In the genomic region with DNA sequence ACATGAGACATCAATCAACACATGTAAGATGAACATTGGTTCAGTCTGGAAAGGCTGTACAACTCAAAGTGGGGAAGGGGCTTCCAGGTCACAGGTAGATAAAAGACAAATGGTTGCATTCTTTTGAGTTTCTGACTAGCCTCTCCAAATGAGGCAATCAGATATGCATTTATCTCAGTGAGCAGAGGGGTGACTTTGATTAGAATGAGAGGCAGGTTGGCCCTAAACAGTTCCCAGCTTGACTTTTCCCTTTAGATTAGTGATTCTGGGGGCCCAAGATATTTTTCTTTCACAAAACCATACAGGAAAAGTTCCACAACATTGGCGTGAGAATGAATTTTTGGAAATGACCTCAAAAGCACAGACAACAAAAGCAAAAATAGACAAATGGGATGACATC, we compare ENCODE assay signal across 1 cellular context.
TF ChIP-seq lines count a peak whose summit lies in the region.
"Not testable (repeated sequence)": the region's sequence is repeated elsewhere in the genome, so short reads cannot be mapped to it uniquely, and the experiment has no call there.

No MANE protein-coding gene starts in this region.

TF ChIP-seq in K562, 482 proteins besides CTCF, POLR2A, EP300 and RAD21:
- TF ChIP-seq TAL1 (IDR thresholded peaks at IDR 0.05): peak; percentile 80
- TF ChIP-seq CBFA2T3 (IDR thresholded peaks at IDR 0.05): peak; percentile 85
- peak; percentile 85 for TF ChIP-seq ARID1B (IDR thresholded peaks at IDR 0.05)
- TF ChIP-seq TEAD4 (IDR thresholded peaks at IDR 0.05; ENCODE audit: low read length): peak; percentile 77
- TF ChIP-seq TEAD4 (CRISPR knock-in tag; IDR thresholded peaks at IDR 0.05; ENCODE audit: borderline replicate concordance); FOXM1 (CRISPR knock-in tag; IDR thresholded peaks at IDR 0.05; ENCODE audit: low read depth): not testable (repeated sequence)
- TF ChIP-seq KLF16 (IDR thresholded peaks at IDR 0.05): peak; percentile 58; the same call in 1 of the 2 replicates
- peak; percentile 64 for TF ChIP-seq SMARCA4 (IDR thresholded peaks at IDR 0.05)
- TF ChIP-seq ELF4 (CRISPR knock-in tag; IDR thresholded peaks at IDR 0.05): 0 out of 2 replicates have a peak, but pooled peaks have one; percentile 36
- peak in 1 of 2 experiments; percentile 17; a peak in 1 of 4 replicates for TF ChIP-seq RCOR1 (IDR thresholded peaks at IDR 0.05; ENCODE audit: borderline replicate concordance in 1 of 2, low read depth in 2 of 2, low read length in 2 of 2)
- 0 out of 2 replicates have a peak, but pooled peaks have one; percentile 20 for TF ChIP-seq GATAD2B (IDR thresholded peaks at IDR 0.05; ENCODE audit: borderline replicate concordance)
- TF ChIP-seq TCF3 (CRISPR knock-in tag; IDR thresholded peaks at IDR 0.05): peak; percentile 59
- TF ChIP-seq ERF (CRISPR knock-in tag; IDR thresholded peaks at IDR 0.05): 0 out of 2 replicates have a peak, but pooled peaks have one; percentile 35
- TF ChIP-seq CBFA2T2 (conservative IDR thresholded peaks at IDR 0.05): peak; percentile 78
- peak in 1 of 2 experiments; percentile 24; a peak in 1 of 4 replicates for TF ChIP-seq TRIM24 (IDR thresholded peaks at IDR 0.05)
- TF ChIP-seq SMAD4 (CRISPR knock-in tag; conservative IDR thresholded peaks at IDR 0.05): 0 out of 2 replicates have a peak, but pooled peaks have one; percentile 37
- peak; percentile 57; the same call in 1 of the 2 replicates for TF ChIP-seq MTA2 (IDR thresholded peaks at IDR 0.05; ENCODE audit: low read depth)
- TF ChIP-seq DMBX1 (CRISPR knock-in tag; IDR thresholded peaks at IDR 0.05; ENCODE audit: borderline replicate concordance): peak; percentile 45; the same call in 1 of the 2 replicates
- TF ChIP-seq, protein P1, sequence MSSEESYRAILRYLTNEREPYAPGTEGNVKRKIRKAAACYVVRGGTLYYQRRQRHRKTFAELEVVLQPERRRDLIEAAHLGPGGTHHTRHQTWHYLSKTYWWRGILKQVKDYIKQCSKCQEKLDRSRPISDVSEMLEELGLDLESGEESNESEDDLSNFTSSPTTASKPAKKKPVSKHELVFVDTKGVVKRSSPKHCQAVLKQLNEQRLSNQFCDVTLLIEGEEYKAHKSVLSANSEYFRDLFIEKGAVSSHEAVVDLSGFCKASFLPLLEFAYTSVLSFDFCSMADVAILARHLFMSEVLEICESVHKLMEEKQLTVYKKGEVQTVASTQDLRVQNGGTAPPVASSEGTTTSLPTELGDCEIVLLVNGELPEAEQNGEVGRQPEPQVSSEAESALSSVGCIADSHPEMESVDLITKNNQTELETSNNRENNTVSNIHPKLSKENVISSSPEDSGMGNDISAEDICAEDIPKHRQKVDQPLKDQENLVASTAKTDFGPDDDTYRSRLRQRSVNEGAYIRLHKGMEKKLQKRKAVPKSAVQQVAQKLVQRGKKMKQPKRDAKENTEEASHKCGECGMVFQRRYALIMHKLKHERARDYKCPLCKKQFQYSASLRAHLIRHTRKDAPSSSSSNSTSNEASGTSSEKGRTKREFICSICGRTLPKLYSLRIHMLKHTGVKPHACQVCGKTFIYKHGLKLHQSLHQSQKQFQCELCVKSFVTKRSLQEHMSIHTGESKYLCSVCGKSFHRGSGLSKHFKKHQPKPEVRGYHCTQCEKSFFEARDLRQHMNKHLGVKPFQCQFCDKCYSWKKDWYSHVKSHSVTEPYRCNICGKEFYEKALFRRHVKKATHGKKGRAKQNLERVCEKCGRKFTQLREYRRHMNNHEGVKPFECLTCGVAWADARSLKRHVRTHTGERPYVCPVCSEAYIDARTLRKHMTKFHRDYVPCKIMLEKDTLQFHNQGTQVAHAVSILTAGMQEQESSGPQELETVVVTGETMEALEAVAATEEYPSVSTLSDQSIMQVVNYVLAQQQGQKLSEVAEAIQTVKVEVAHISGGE (CRISPR knock-in tag; IDR thresholded peaks at IDR 0.05): peak in 1 of 3 experiments; percentile 52; a peak in 1 of 6 replicates
- 0 out of 2 replicates have a peak, but pooled peaks have one; percentile 16 for TF ChIP-seq SMARCC2 (IDR thresholded peaks at IDR 0.05; ENCODE audit: low read depth)
- peak; percentile 47; the same call in 1 of the 2 replicates for TF ChIP-seq FOXM1 (IDR thresholded peaks at IDR 0.05; ENCODE audit: low read depth)
- peak; percentile 67 to 69 for TF ChIP-seq KDM1A (IDR thresholded peaks at IDR 0.05)
- peak; percentile 46 for TF ChIP-seq MEIS2 (IDR thresholded peaks at IDR 0.05; ENCODE audit: partially characterized antibody)
- TF ChIP-seq SOX6 (IDR thresholded peaks at IDR 0.05): 0 out of 2 replicates have a peak, but pooled peaks have one; percentile 48
- TF ChIP-seq NFIC (IDR thresholded peaks at IDR 0.05): 0 out of 2 replicates have a peak, but pooled peaks have one; percentile 10
- TF ChIP-seq DPF2 (IDR thresholded peaks at IDR 0.05): peak; percentile 63
- TF ChIP-seq NCOR1 (IDR thresholded peaks at IDR 0.05): peak; percentile 70; the same call in 1 of the 2 replicates
